In the genomic region with DNA sequence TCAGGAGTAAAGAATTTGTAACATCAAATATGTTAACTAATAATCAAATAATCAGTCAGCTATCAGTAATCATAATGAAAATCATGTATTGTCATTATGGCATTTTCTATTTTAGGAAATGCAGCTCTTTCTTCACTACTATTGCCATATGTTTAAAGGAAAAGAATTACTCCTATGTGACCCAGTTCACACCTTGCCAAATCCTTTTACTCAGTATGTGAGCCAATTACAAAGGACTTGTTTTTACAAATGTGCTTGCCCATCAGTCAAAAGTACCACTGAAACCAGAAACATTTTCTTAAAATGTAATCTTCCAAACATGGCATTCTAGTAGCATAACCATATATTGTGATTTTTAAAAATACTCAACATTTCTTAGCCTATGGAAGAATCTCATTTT, we compare ENCODE assay signal across 15 cellular contexts.
A peak's percentile ranks its signal among the peaks of the same experiment; 100 is the strongest.
DNase-seq lines count a peak whose midpoint lies in the region; ATAC-seq and FAIRE-seq lines count a peak whose summit lies in the region.
"Had no signal": no experiment of that assay in that cellular context is flagged by ENCODE, and none has a peak within 500 bp of the region (broad histone marks: within the 10 kb centered on the region; RNA-seq: fewer than 3 reads in every experiment).

No MANE protein-coding gene starts in this region.

- no peak for FAIRE-seq in urothelium cell line (lab: Jason Lieb, UNC)
- FAIRE-seq: A549 had no signal

- peaks cover 41% of the 10 kb centered on the region for H3K4me1 Mint-ChIP-seq in stimulated activated effector memory CD8-positive, alpha-beta T cell treated with anti-CD3 and anti-CD28 coated beads, Interleukin-12 subunit alpha, Interleukin-12 subunit beta, amount 100 ng/mL, for 72 hours

- H3K27ac Mint-ChIP-seq in stimulated activated effector memory CD8-positive, alpha-beta T cell treated with anti-CD3 and anti-CD28 coated beads, Interleukin-12 subunit alpha, Interleukin-12 subunit beta, amount 100 ng/mL, for 72 hours, result peak overlapping the region; percentile 10
- H3K27ac Mint-ChIP-seq: CD8-positive, alpha-beta T cell; GM23338; H9 had no signal

- in situ Hi-C loops in G401 (cut with HindIII; ENCODE audit: low sequenced_read_pairs), result no loop called here

- DNase-seq in G401 (ENCODE audit: low spot score) (peak; percentile 69), NCI-H69 (lab: John Stamatoyannopoulos, UW) (peak; percentile 13), cerebellar cortex (ENCODE audit: low spot score) (peak; percentile 65), retina (no peak), HPDE6-E6E7 (ENCODE audit: extremely low spot score) (no peak), urothelium cell line (ENCODE audit: low spot score) (no peak)
- DNase-seq in stimulated activated effector memory CD8-positive, alpha-beta T cell treated with anti-CD3 and anti-CD28 coated beads, Interleukin-12 subunit alpha, Interleukin-12 subunit beta, amount 100 ng/mL, for 72 hours (ENCODE audit: low spot score in 2 of 2), result no peak
- DNase-seq: BE2C; CD8-positive, alpha-beta T cell; COR-L47; DND-41; GF-D8; H9 had no signal

- H3K9me3 Mint-ChIP-seq in stimulated activated effector memory CD8-positive, alpha-beta T cell treated with anti-CD3 and anti-CD28 coated beads, Interleukin-12 subunit alpha, Interleukin-12 subunit beta, amount 100 ng/mL, for 72 hours, result no peaks in the 10 kb centered on the region
- H3K9me3 Mint-ChIP-seq: GM23338 had no signal

- no peak overlapping the region for H3K4me3 Mint-ChIP-seq in stimulated activated effector memory CD8-positive, alpha-beta T cell treated with anti-CD3 and anti-CD28 coated beads, Interleukin-12 subunit alpha, Interleukin-12 subunit beta, amount 100 ng/mL, for 72 hours
- H3K4me3 Mint-ChIP-seq: CD8-positive, alpha-beta T cell; GM23338; H9 had no signal

- ATAC-seq in stimulated activated effector memory CD8-positive, alpha-beta T cell treated with anti-CD3 and anti-CD28 coated beads, Interleukin-12 subunit alpha, Interleukin-12 subunit beta, amount 100 ng/mL, for 72 hours, result no peak
- ATAC-seq: A549; CD8-positive, alpha-beta T cell; GM23338 had no signal

- H3K36me3 Mint-ChIP-seq in stimulated activated effector memory CD8-positive, alpha-beta T cell treated with anti-CD3 and anti-CD28 coated beads, Interleukin-12 subunit alpha, Interleukin-12 subunit beta, amount 100 ng/mL, for 72 hours, result peaks cover 44% of the 10 kb centered on the region

Comparison
In these comparisons a context has a peak if more than half of its experiments do, and no peak if none do; other contexts are left out.
1. DNase-seq: peak in G401 (single experiment), NCI-H69 (single experiment) and cerebellar cortex (single experiment); none in stimulated activated effector memory CD8-positive, alpha-beta T cell treated with anti-CD3 and anti-CD28 coated beads, Interleukin-12 subunit alpha, Interleukin-12 subunit beta, amount 100 ng/mL, for 72 hours (0 of 2), retina (single experiment), HPDE6-E6E7 (single experiment) and urothelium cell line (single experiment).